In the genomic region with DNA sequence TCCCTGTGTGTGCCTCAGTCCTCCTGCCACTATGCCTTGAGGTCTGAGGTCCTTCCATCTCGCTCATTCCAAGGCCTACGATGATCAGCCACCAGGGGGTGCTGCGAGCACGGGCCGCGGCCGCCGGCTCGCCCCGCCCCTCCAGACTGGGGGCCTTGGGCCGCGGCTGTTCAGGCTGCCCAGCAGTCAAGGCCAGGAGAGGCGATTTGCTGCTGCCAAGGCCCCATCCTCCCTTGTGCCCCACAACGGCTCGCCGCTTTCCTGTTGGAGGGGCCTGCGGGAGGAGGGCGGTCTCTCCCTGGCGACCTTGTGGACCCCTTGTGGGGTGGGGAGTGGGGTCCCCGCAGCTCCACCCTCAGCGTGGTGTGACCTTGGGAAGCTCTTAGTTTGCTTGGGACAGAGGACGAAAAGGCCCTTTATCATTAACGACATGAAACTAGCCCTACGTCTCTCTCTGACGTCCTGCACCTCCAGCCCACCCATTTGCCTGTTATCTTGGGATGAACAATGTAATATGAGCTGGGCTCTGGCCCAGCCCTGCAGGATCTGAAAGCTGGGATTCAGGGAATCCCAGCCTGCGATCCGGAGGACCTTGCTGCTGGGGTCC, we compare ENCODE assay signal across 1 cellular context.
A peak's percentile ranks its signal among the peaks of the same experiment; 100 is the strongest.
TF ChIP-seq lines count a peak whose summit lies in the region.

No MANE protein-coding gene starts in this region.

TF ChIP-seq in WTC11, 78 proteins besides CTCF, POLR2A, EP300 and RAD21 (continued from another document):
- TF ChIP-seq GABPB1 (CRISPR knock-in tag; IDR thresholded peaks at IDR 0.05) (peak; percentile 62; the same call in 1 of the 2 replicates), KAT7 (CRISPR knock-in tag; IDR thresholded peaks at IDR 0.05; ENCODE audit: borderline replicate concordance) (0 out of 2 replicates have a peak, but pooled peaks have one; percentile 31), SOX15 (CRISPR knock-in tag; IDR thresholded peaks at IDR 0.05) (no peak), TEAD4 (CRISPR knock-in tag; IDR thresholded peaks at IDR 0.05) (no peak), FOXP1 (CRISPR knock-in tag; IDR thresholded peaks at IDR 0.05; ENCODE audit: borderline replicate concordance) (0 out of 2 replicates have a peak, but pooled peaks have one; percentile 57), SP1 (CRISPR knock-in tag; conservative IDR thresholded peaks at IDR 0.05) (peak; percentile 95), ZNF121 (CRISPR knock-in tag; IDR thresholded peaks at IDR 0.05) (no peak), ETV6 (CRISPR knock-in tag; IDR thresholded peaks at IDR 0.05) (peak; percentile 73), TEAD1 (CRISPR knock-in tag; IDR thresholded peaks at IDR 0.05) (peak; percentile 56; the same call in 1 of the 2 replicates), MYBL2 (CRISPR knock-in tag; IDR thresholded peaks at IDR 0.05) (0 out of 2 replicates have a peak, but pooled peaks have one; percentile 53), ESRRA (CRISPR knock-in tag; IDR thresholded peaks at IDR 0.05; ENCODE audit: borderline replicate concordance) (peak; percentile 84; the same call in 1 of the 2 replicates), ZNF138 (CRISPR knock-in tag; conservative IDR thresholded peaks at IDR 0.05) (peak; percentile 38; the same call in 1 of the 2 replicates)
- TF ChIP-seq, protein P1, sequence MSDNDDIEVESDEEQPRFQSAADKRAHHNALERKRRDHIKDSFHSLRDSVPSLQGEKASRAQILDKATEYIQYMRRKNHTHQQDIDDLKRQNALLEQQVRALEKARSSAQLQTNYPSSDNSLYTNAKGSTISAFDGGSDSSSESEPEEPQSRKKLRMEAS (CRISPR knock-in tag; IDR thresholded peaks at IDR 0.05) = peak; percentile 45; the same call in 1 of the 2 replicates
- TF ChIP-seq, protein P2, sequence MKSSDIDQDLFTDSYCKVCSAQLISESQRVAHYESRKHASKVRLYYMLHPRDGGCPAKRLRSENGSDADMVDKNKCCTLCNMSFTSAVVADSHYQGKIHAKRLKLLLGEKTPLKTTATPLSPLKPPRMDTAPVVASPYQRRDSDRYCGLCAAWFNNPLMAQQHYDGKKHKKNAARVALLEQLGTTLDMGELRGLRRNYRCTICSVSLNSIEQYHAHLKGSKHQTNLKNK (CRISPR knock-in tag; IDR thresholded peaks at IDR 0.05) = no peak
- TF ChIP-seq, protein P3, sequence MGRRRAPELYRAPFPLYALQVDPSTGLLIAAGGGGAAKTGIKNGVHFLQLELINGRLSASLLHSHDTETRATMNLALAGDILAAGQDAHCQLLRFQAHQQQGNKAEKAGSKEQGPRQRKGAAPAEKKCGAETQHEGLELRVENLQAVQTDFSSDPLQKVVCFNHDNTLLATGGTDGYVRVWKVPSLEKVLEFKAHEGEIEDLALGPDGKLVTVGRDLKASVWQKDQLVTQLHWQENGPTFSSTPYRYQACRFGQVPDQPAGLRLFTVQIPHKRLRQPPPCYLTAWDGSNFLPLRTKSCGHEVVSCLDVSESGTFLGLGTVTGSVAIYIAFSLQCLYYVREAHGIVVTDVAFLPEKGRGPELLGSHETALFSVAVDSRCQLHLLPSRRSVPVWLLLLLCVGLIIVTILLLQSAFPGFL (CRISPR knock-in tag; IDR thresholded peaks at IDR 0.05; ENCODE audit: borderline replicate concordance) = no peak
- TF ChIP-seq, protein P4, sequence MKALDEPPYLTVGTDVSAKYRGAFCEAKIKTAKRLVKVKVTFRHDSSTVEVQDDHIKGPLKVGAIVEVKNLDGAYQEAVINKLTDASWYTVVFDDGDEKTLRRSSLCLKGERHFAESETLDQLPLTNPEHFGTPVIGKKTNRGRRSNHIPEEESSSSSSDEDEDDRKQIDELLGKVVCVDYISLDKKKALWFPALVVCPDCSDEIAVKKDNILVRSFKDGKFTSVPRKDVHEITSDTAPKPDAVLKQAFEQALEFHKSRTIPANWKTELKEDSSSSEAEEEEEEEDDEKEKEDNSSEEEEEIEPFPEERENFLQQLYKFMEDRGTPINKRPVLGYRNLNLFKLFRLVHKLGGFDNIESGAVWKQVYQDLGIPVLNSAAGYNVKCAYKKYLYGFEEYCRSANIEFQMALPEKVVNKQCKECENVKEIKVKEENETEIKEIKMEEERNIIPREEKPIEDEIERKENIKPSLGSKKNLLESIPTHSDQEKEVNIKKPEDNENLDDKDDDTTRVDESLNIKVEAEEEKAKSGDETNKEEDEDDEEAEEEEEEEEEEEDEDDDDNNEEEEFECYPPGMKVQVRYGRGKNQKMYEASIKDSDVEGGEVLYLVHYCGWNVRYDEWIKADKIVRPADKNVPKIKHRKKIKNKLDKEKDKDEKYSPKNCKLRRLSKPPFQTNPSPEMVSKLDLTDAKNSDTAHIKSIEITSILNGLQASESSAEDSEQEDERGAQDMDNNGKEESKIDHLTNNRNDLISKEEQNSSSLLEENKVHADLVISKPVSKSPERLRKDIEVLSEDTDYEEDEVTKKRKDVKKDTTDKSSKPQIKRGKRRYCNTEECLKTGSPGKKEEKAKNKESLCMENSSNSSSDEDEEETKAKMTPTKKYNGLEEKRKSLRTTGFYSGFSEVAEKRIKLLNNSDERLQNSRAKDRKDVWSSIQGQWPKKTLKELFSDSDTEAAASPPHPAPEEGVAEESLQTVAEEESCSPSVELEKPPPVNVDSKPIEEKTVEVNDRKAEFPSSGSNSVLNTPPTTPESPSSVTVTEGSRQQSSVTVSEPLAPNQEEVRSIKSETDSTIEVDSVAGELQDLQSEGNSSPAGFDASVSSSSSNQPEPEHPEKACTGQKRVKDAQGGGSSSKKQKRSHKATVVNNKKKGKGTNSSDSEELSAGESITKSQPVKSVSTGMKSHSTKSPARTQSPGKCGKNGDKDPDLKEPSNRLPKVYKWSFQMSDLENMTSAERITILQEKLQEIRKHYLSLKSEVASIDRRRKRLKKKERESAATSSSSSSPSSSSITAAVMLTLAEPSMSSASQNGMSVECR (CRISPR knock-in tag; IDR thresholded peaks at IDR 0.05; ENCODE audit: borderline replicate concordance) = no peak
- TF ChIP-seq, protein P5, sequence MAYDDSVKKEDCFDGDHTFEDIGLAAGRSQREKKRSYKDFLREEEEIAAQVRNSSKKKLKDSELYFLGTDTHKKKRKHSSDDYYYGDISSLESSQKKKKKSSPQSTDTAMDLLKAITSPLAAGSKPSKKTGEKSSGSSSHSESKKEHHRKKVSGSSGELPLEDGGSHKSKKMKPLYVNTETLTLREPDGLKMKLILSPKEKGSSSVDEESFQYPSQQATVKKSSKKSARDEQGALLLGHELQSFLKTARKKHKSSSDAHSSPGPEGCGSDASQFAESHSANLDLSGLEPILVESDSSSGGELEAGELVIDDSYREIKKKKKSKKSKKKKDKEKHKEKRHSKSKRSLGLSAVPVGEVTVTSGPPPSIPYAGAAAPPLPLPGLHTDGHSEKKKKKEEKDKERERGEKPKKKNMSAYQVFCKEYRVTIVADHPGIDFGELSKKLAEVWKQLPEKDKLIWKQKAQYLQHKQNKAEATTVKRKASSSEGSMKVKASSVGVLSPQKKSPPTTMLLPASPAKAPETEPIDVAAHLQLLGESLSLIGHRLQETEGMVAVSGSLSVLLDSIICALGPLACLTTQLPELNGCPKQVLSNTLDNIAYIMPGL (CRISPR knock-in tag; IDR thresholded peaks at IDR 0.05) = peak; percentile 82; the same call in 1 of the 2 replicates
- TF ChIP-seq, protein P6, sequence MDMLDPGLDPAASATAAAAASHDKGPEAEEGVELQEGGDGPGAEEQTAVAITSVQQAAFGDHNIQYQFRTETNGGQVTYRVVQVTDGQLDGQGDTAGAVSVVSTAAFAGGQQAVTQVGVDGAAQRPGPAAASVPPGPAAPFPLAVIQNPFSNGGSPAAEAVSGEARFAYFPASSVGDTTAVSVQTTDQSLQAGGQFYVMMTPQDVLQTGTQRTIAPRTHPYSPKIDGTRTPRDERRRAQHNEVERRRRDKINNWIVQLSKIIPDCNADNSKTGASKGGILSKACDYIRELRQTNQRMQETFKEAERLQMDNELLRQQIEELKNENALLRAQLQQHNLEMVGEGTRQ (CRISPR knock-in tag; IDR thresholded peaks at IDR 0.05) = 0 out of 2 replicates have a peak, but pooled peaks have one; percentile 12
- TF ChIP-seq, protein P7, sequence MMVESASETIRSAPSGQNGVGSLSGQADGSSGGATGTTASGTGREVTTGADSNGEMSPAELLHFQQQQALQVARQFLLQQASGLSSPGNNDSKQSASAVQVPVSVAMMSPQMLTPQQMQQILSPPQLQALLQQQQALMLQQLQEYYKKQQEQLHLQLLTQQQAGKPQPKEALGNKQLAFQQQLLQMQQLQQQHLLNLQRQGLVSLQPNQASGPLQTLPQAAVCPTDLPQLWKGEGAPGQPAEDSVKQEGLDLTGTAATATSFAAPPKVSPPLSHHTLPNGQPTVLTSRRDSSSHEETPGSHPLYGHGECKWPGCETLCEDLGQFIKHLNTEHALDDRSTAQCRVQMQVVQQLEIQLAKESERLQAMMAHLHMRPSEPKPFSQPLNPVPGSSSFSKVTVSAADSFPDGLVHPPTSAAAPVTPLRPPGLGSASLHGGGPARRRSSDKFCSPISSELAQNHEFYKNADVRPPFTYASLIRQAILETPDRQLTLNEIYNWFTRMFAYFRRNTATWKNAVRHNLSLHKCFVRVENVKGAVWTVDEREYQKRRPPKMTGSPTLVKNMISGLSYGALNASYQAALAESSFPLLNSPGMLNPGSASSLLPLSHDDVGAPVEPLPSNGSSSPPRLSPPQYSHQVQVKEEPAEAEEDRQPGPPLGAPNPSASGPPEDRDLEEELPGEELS (CRISPR knock-in tag; IDR thresholded peaks at IDR 0.05) = no peak
- TF ChIP-seq, protein P8, sequence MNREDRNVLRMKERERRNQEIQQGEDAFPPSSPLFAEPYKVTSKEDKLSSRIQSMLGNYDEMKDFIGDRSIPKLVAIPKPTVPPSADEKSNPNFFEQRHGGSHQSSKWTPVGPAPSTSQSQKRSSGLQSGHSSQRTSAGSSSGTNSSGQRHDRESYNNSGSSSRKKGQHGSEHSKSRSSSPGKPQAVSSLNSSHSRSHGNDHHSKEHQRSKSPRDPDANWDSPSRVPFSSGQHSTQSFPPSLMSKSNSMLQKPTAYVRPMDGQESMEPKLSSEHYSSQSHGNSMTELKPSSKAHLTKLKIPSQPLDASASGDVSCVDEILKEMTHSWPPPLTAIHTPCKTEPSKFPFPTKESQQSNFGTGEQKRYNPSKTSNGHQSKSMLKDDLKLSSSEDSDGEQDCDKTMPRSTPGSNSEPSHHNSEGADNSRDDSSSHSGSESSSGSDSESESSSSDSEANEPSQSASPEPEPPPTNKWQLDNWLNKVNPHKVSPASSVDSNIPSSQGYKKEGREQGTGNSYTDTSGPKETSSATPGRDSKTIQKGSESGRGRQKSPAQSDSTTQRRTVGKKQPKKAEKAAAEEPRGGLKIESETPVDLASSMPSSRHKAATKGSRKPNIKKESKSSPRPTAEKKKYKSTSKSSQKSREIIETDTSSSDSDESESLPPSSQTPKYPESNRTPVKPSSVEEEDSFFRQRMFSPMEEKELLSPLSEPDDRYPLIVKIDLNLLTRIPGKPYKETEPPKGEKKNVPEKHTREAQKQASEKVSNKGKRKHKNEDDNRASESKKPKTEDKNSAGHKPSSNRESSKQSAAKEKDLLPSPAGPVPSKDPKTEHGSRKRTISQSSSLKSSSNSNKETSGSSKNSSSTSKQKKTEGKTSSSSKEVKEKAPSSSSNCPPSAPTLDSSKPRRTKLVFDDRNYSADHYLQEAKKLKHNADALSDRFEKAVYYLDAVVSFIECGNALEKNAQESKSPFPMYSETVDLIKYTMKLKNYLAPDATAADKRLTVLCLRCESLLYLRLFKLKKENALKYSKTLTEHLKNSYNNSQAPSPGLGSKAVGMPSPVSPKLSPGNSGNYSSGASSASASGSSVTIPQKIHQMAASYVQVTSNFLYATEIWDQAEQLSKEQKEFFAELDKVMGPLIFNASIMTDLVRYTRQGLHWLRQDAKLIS (CRISPR knock-in tag; IDR thresholded peaks at IDR 0.05; ENCODE audit: borderline replicate concordance) = peak; percentile 67; the same call in 1 of the 2 replicates
